Comparison of ENCODE assay signal across 24 cellular contexts in the genomic region with DNA sequence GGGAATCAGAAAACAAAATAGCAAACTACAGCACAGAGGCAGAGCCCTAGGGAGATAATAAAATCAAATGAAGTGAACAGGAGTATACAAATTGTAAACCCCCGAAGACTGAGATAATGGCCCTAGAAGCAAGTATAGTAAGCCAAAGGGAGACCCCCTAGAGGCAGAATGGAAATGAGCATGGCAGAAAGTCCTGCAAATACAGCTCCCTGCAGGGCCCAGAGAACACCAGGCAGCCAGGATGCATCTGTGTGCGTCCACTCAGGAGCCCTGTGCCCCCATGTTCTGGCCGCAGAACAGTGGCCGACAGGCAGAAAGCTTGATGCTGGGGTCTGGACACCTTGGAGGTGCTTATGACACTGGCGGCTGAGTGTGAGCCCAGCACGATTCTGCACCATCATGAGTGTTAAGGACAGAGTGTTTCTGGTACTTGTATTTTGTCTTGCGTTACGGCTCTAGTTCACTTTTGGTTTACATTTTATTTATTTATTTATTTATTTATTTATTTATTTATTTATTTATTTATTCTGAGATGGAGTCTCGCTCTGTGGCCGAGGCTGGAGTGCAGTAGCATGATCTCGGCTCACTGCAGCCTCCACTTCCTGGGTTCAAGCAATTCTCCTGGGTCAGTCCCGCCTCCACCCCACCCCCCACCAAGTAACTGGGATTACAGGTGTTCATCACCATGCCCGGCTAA. TPM values are rescaled to one million over a fixed set of nuclear protein-coding genes. Genes with fewer than 3 reads are reported as not detected.
DNase-seq lines count a peak whose midpoint lies in the region; ATAC-seq, FAIRE-seq and TF ChIP-seq lines count a peak whose summit lies in the region.
"Had no signal": no experiment of that assay in that cellular context is flagged by ENCODE, and none has a peak within 500 bp of the region (broad histone marks: within the 10 kb centered on the region; RNA-seq: fewer than 3 reads in every experiment).

No MANE protein-coding gene starts in this region.

- no peak for TF ChIP-seq POLR2A in A549 (IDR thresholded peaks at IDR 0.05; ENCODE audit: low read length)

- H3K9me3 ChIP-seq in A549 = no peaks in the 10 kb centered on the region
- H3K9me3 ChIP-seq: BLaER1 treated with 17β-estradiol and CSF1 and Interleukin-3, amounts not matched to agents 10 nM and 100 nM had no signal

- H3K36me3 Mint-ChIP-seq in GM23338 (ENCODE audit: low read depth) = no peaks in the 10 kb centered on the region; the same call in 2 of the 3 replicates

- CTCF ChIA-PET in A549 (lab: Yijun Ruan, JAX) = interaction anchor here (0.7 to 2.1 kb wide), 9 partner anchors 12 to 412 kb away, joined by 3 to 9 read pairs (median 3); a partner anchor contains a TSS

- no peaks in the 10 kb centered on the region for H3F3A ChIP-seq in GM23338 (replicated peaks; ENCODE audit: low read depth)

- no peaks in the 10 kb centered on the region for H3K27me3 ChIP-seq in GM23338 (ENCODE audit: insufficient read depth)
- H3K27me3 ChIP-seq: BLaER1 treated with 17β-estradiol and CSF1 and Interleukin-3, amounts not matched to agents 10 nM and 100 nM; dorsolateral prefrontal cortex had no signal

- no peaks in the 10 kb centered on the region for H3K36me3 ChIP-seq in GM23338 (ENCODE audit: insufficient read depth)
- H3K36me3 ChIP-seq: BLaER1 treated with 17β-estradiol and CSF1 and Interleukin-3, amounts not matched to agents 10 nM and 100 nM had no signal

- no peak for TF ChIP-seq RAD21 in A549 (conservative IDR thresholded peaks at IDR 0.05 in 1 of 2, IDR thresholded peaks at IDR 0.05 in 1 of 2)

- in situ Hi-C loops in SK-MEL-5 (cut with HindIII; ENCODE audit: low pct_unique_long_range_greater_than_20kb, low sequenced_read_pairs) (no loop called here), G401 (cut with HindIII; ENCODE audit: low sequenced_read_pairs) (no loop called here)

- H3K9me2 ChIP-seq in GM23338 (ENCODE audit: insufficient read depth) = peaks cover 6% of the 10 kb centered on the region; the same call in 1 of the 2 replicates

- FAIRE-seq in A549 (lab: Jason Lieb, UNC) = no peak

- H4K20me1 ChIP-seq in GM23338 (replicated peaks; ENCODE audit: insufficient read depth) = no peaks in the 10 kb centered on the region
- H4K20me1 ChIP-seq: BLaER1 treated with 17β-estradiol and CSF1 and Interleukin-3, amounts not matched to agents 10 nM and 100 nM had no signal

- no peak overlapping the region for H3K4me3 Mint-ChIP-seq in GM23338
- H3K4me3 Mint-ChIP-seq: activated CD8-positive, alpha-beta T cell treated with anti-CD3 and anti-CD28 coated beads, Interleukin-2, amount 10 ng/mL, durations not matched to agents 7 days and 5 days had no signal

- no peaks in the 10 kb centered on the region; the same call in 2 of the 3 replicates for H3K9me3 Mint-ChIP-seq in GM23338

- H3K4me1 ChIP-seq in A549 (peaks cover 18% of the 10 kb centered on the region), GM23338 (ENCODE audit: insufficient read depth) (peaks cover 27% of the 10 kb centered on the region)

- DNase-seq in A549 (ENCODE audit: low read depth in 1 of 2, low spot score in 1 of 2) (no peak), GM23338 (ENCODE audit: low spot score) (peak; percentile 48), SK-MEL-5 (ENCODE audit: low read depth, low spot score) (peak; percentile 30), left kidney (ENCODE audit: low read depth, low spot score) (peak; percentile 15), NCI-H526 treated with DMSO at 0.1 percent for 48 hours (lab: John Stamatoyannopoulos, UW) (no peak), RKO (ENCODE audit: low spot score) (no peak), globus pallidus (ENCODE audit: low spot score) (no peak), G401 (ENCODE audit: low spot score) (no peak)
- DNase-seq: ACHN; activated CD8-positive, alpha-beta T cell treated with anti-CD3 and anti-CD28 coated beads, Interleukin-2, amount 10 ng/mL, durations not matched to agents 7 days and 5 days; activated effector memory CD4-positive, alpha-beta T cell treated with Interleukin-2 at 50 U/mL for 16 hours; activated T-cell treated with anti-CD3 and anti-CD28 coated beads for 4 hours; COR-L47; DMS79 treated with DMSO at 0.1 percent for 48 hours; dorsolateral prefrontal cortex; Kasumi-1; NCI-H1092; NCI-H1930; NCI-H69; occipital lobe; substantia nigra; T1000 had no signal

- ATAC-seq in A549 = no peak
- peak; percentile 20; the same call in 2 of the 3 replicates for ATAC-seq in GM23338
- ATAC-seq: activated CD8-positive, alpha-beta T cell treated with anti-CD3 and anti-CD28 coated beads, Interleukin-2, amount 10 ng/mL, durations not matched to agents 7 days and 5 days had no signal

- TF ChIP-seq CTCF in A549 (IDR thresholded peaks at IDR 0.05) = no peak
- peak; percentile 9 to 41; a peak in 3 of 4 replicates for TF ChIP-seq CTCF in GM23338 (conservative IDR thresholded peaks at IDR 0.05; ENCODE audit: low read depth in 2 of 2)

- 88% methylated on average over 13 of the region's 13 CpGs for WGBS in A549 (ENCODE audit: missing lambda C conversion rate)

- peak overlapping the region; percentile 12 for H3K27ac Mint-ChIP-seq in GM23338

- no peaks in the 10 kb centered on the region for H3K79me2 ChIP-seq in GM23338 (replicated peaks; ENCODE audit: insufficient read depth)

- H3K27ac ChIP-seq in A549 (no peak overlapping the region), GM23338 (ENCODE audit: low read depth) (peak overlapping the region; percentile 95; the same call in 1 of the 2 replicates)
- H3K27ac ChIP-seq: BLaER1 treated with 17β-estradiol and CSF1 and Interleukin-3, amounts not matched to agents 10 nM and 100 nM; dorsolateral prefrontal cortex had no signal

- peaks cover 40% of the 10 kb centered on the region for H3K4me1 Mint-ChIP-seq in GM23338

- peaks cover 4% of the 10 kb centered on the region for H3K27me3 Mint-ChIP-seq in GM23338 (ENCODE audit: insufficient read depth, low read depth, poor library complexity)

- H3K4me3 ChIP-seq in A549 = no peak overlapping the region
- no peak overlapping the region for H3K4me3 ChIP-seq in GM23338
- H3K4me3 ChIP-seq: BLaER1 treated with 17β-estradiol and CSF1 and Interleukin-3, amounts not matched to agents 10 nM and 100 nM; dorsolateral prefrontal cortex; smooth muscle cell had no signal

- no peak for TF ChIP-seq EP300 in A549 (IDR thresholded peaks at IDR 0.05)

- H2AFZ ChIP-seq in GM23338 = no peak overlapping the region

- H3K4me2 ChIP-seq in A549 (no peak overlapping the region), GM23338 (no peak overlapping the region)
- H3K4me2 ChIP-seq: smooth muscle cell had no signal

- POLR2A ChIA-PET in A549 (lab: Yijun Ruan, JAX) = no interaction called here

TF ChIP-seq in A549, 52 proteins besides CTCF, POLR2A, EP300 and RAD21:
- TF ChIP-seq CHD4 (IDR thresholded peaks at IDR 0.05; ENCODE audit: borderline replicate concordance) = no peak
- peak; percentile 86 for TF ChIP-seq ZC3H11A (IDR thresholded peaks at IDR 0.05)

TF ChIP-seq in GM23338, 12 proteins besides CTCF, POLR2A, EP300 and RAD21:
- TF ChIP-seq CREB1 (CRISPR knock-in tag; IDR thresholded peaks at IDR 0.05; ENCODE audit: low read depth) (no peak), ZNF114 (CRISPR knock-in tag; IDR thresholded peaks at IDR 0.05) (no peak), ZNF331 (CRISPR knock-in tag; IDR thresholded peaks at IDR 0.05; ENCODE audit: low read depth) (no peak), POLR2AphosphoS5 (IDR thresholded peaks at IDR 0.05; ENCODE audit: low read depth) (no peak), EZH2phosphoT487 (IDR thresholded peaks at IDR 0.05; ENCODE audit: unreplicated experiment) (no peak)
- TF ChIP-seq, protein P1, sequence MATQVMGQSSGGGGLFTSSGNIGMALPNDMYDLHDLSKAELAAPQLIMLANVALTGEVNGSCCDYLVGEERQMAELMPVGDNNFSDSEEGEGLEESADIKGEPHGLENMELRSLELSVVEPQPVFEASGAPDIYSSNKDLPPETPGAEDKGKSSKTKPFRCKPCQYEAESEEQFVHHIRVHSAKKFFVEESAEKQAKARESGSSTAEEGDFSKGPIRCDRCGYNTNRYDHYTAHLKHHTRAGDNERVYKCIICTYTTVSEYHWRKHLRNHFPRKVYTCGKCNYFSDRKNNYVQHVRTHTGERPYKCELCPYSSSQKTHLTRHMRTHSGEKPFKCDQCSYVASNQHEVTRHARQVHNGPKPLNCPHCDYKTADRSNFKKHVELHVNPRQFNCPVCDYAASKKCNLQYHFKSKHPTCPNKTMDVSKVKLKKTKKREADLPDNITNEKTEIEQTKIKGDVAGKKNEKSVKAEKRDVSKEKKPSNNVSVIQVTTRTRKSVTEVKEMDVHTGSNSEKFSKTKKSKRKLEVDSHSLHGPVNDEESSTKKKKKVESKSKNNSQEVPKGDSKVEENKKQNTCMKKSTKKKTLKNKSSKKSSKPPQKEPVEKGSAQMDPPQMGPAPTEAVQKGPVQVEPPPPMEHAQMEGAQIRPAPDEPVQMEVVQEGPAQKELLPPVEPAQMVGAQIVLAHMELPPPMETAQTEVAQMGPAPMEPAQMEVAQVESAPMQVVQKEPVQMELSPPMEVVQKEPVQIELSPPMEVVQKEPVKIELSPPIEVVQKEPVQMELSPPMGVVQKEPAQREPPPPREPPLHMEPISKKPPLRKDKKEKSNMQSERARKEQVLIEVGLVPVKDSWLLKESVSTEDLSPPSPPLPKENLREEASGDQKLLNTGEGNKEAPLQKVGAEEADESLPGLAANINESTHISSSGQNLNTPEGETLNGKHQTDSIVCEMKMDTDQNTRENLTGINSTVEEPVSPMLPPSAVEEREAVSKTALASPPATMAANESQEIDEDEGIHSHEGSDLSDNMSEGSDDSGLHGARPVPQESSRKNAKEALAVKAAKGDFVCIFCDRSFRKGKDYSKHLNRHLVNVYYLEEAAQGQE (IDR thresholded peaks at IDR 0.05; ENCODE audit: unreplicated experiment) = no peak
TF ChIP-seq in GM23338: peak in this region for 0.

RNA-seq across cellular contexts. Expression of a gene that starts 48.7 kb away (rescaled TPM):
- polyA plus RNA-seq in A549 (2011; rRNA removed) = 11.2 and 14.3 TPM in 2 replicates
- 5.5 and 6.1 TPM in 2 replicates for polyA plus RNA-seq in A549 (2012; cell fraction: cytosol; rRNA removed)
- 1.5 and 2.3 TPM in 2 replicates for polyA plus RNA-seq in A549 (2012; cell fraction: nucleus; rRNA removed)
- 6.9 to 8.2 TPM (median 7.0 TPM) in 3 replicates for polyA plus RNA-seq in A549 (2017; fragmentation: RNase III; extraction: RNeasy Plus Mini Kit Qiagen cat#74134 plus additional on column Dnase treatment)
- polyA minus RNA-seq in A549 (2011; rRNA and poly(A)+ RNA removed) = 7.6 and 8.6 TPM in 2 replicates
- 12.8 and 19.2 TPM in 2 replicates for total RNA-seq in GM23338 (2014; rRNA removed; shearing (Covaris generic))
- 29.6 and 29.8 TPM in 2 replicates for polyA plus RNA-seq in GM23338 (2016; fragmentation: Nextera tagmentation; extraction: Ambion mirVana)
- 0.71 and 1.7 TPM in 2 replicates for total RNA-seq in SK-MEL-5 (2014; rRNA removed; shearing (Covaris generic))
- 0.28 and 0.68 TPM in 2 replicates for polyA plus RNA-seq in SK-MEL-5 (2015; cell fraction: cytosol; rRNA removed)
- polyA plus RNA-seq in SK-MEL-5 (2015; cell fraction: nucleus; rRNA removed) = 1.5 TPM in 1 of 2 replicates, not detected in the other
- 15.4 and 22.8 TPM in 2 replicates for total RNA-seq in G401 (2014; rRNA removed; shearing (Covaris generic))

Comparison
In these comparisons a context has a peak if more than half of its experiments do, and no peak if none do; other contexts are left out.
1. DNase-seq: peak in GM23338 (single experiment), SK-MEL-5 (single experiment) and left kidney (single experiment); none in A549 (0 of 2), NCI-H526 treated with DMSO at 0.1 percent for 48 hours (single experiment), RKO (single experiment), globus pallidus (single experiment) and G401 (single experiment).